ENCODE assay signal across 17 cellular contexts in genomic region chr1:9872430-9873165, GRCh38. TPM values are rescaled to one million over a fixed set of nuclear protein-coding genes. Genes with fewer than 3 reads are reported as not detected.
DNase-seq lines count a peak whose midpoint lies in the region; ATAC-seq, FAIRE-seq and TF ChIP-seq lines count a peak whose summit lies in the region.
"Had no signal": no experiment of that assay in that cellular context is flagged by ENCODE, and none has a peak within 500 bp of the region (broad histone marks: within the 10 kb centered on the region; RNA-seq: fewer than 3 reads in every experiment).

No MANE protein-coding gene starts in this region.

- peaks cover 0 to 48% (median 6%) of the 10 kb centered on the region in 4 donors for H3K4me1 ChIP-seq in Peyer's patch
- peaks cover 0 to 4% of the 10 kb centered on the region in 2 donors for H3K4me1 ChIP-seq in small intestine (ENCODE audit: control insufficient read depth in 2 of 2, insufficient read depth in 1 of 2, low read depth in 1 of 2, low read length in 1 of 2)

- no peaks in the 10 kb centered on the region for H3K27me3 ChIP-seq in Peyer's patch
- no peaks in the 10 kb centered on the region for H3K27me3 ChIP-seq in small intestine (ENCODE audit: control insufficient read depth in 2 of 2, insufficient read depth in 2 of 2, low read length in 2 of 2)

- peak in 1 of 2 donors; percentile 27 for TF ChIP-seq POLR2A in Peyer's patch (IDR thresholded peaks at IDR 0.05)

- no peaks in the 10 kb centered on the region for H3K9me3 ChIP-seq in Peyer's patch
- H3K9me3 ChIP-seq in small intestine (ENCODE audit: control insufficient read depth, low read depth) = no peaks in the 10 kb centered on the region

- peaks cover 0 to 20% (median 0%) of the 10 kb centered on the region in 3 donors for H3K36me3 ChIP-seq in Peyer's patch
- H3K36me3 ChIP-seq in small intestine (ENCODE audit: control insufficient read depth in 2 of 2, insufficient read depth in 2 of 2, low read length in 2 of 2) = no peaks in the 10 kb centered on the region

- peak; percentile 14 for ATAC-seq in esophagus mucosa
- ATAC-seq in GM18867 (IDR thresholded peaks at IDR 0.05; ENCODE audit: unreplicated experiment) = no peak
- ATAC-seq: activated naive CD8-positive, alpha-beta T cell treated with anti-CD3 and anti-CD28 coated beads, Interleukin-2, amount 50 U/mL, for 24 hours; HCT116; stimulated activated naive CD8-positive, alpha-beta T cell treated with anti-CD3 and anti-CD28 coated beads, Interleukin-15, amount 100 ng/mL, for 72 hours had no signal

- WGBS in small intestine, 3 donors = 42 to 67% (median 53%) methylated on average over 10 to 11 of the region's 11 CpGs

- peak overlapping the region in 3 of 4 donors; percentile 65 to 96 (median 83) for H3K27ac ChIP-seq in Peyer's patch
- H3K27ac ChIP-seq in small intestine (ENCODE audit: low read depth in 1 of 2, low read length in 1 of 2) = peak overlapping the region; percentile 85 to 96

- no peak for TF ChIP-seq CTCF in Peyer's patch (IDR thresholded peaks at IDR 0.05)

- no peak for FAIRE-seq in small intestine (lab: Jason Lieb, UNC)

- DNase-seq in NCI-H2196 (lab: John Stamatoyannopoulos, UW; ENCODE audit: unreplicated experiment) (peak; percentile 28), NCI-H2196 treated with DMSO at 0.1 percent for 48 hours (lab: John Stamatoyannopoulos, UW; ENCODE audit: unreplicated experiment) (no peak), Peyer's patch (peak in 2 of 3 donors; percentile 79 to 80), small intestine (peak; percentile 90), pons (ENCODE audit: low spot score) (no peak), SHP77 (lab: John Stamatoyannopoulos, UW) (no peak)
- DNase-seq: 8988T; activated naive CD8-positive, alpha-beta T cell treated with anti-CD3 and anti-CD28 coated beads, Interleukin-2, amount 50 U/mL, for 24 hours; activated T-cell treated with anti-CD3 and anti-CD28 coated beads, Interleukin-2, amount 50 U/mL, for 1 hour; CD8-positive, alpha-beta memory T cell; Kasumi-1; NCI-H2029; stimulated activated naive CD8-positive, alpha-beta T cell treated with anti-CD3 and anti-CD28 coated beads, Interleukin-15, amount 100 ng/mL, for 72 hours; T-helper 1 cell had no signal

- H3K4me3 ChIP-seq in Peyer's patch (no peak overlapping the region), small intestine (ENCODE audit: low read depth in 1 of 2, low read length in 2 of 2) (no peak overlapping the region)

RNA-seq across cellular contexts. Expression of gene CTNNBIP1, which starts 37.5 kb away (rescaled TPM):
- total RNA-seq in Peyer's patch (10 to 100 TPM; 24.0 to 30.5 (median 28.5) TPM), esophagus mucosa (175 TPM)
- 10 to 100 TPM; 20.3 to 24.8 (median 24.0) TPM for polyA plus RNA-seq in small intestine

RNA-seq across cellular contexts. Expression of gene CLSTN1, which starts 48.8 kb away (rescaled TPM):
- 100 to 1,000 TPM in 2 of 4 donors, 10 to 100 TPM in 2; 47.9 to 107 (median 103) TPM for total RNA-seq in Peyer's patch
- 121 TPM for total RNA-seq in esophagus mucosa
- 10 to 100 TPM; 29.2 to 50.6 (median 33.1) TPM for polyA plus RNA-seq in small intestine

Comparison
In these comparisons a context has a peak if more than half of its experiments do, and no peak if none do; other contexts are left out.
1. DNase-seq: peak in NCI-H2196 (single experiment), Peyer's patch (2 of 3) and small intestine (single experiment); none in NCI-H2196 treated with DMSO at 0.1 percent for 48 hours (single experiment), pons (single experiment) and SHP77 (0 of 2).